8 cellular contexts compared by ENCODE assay signal in the genomic region with DNA sequence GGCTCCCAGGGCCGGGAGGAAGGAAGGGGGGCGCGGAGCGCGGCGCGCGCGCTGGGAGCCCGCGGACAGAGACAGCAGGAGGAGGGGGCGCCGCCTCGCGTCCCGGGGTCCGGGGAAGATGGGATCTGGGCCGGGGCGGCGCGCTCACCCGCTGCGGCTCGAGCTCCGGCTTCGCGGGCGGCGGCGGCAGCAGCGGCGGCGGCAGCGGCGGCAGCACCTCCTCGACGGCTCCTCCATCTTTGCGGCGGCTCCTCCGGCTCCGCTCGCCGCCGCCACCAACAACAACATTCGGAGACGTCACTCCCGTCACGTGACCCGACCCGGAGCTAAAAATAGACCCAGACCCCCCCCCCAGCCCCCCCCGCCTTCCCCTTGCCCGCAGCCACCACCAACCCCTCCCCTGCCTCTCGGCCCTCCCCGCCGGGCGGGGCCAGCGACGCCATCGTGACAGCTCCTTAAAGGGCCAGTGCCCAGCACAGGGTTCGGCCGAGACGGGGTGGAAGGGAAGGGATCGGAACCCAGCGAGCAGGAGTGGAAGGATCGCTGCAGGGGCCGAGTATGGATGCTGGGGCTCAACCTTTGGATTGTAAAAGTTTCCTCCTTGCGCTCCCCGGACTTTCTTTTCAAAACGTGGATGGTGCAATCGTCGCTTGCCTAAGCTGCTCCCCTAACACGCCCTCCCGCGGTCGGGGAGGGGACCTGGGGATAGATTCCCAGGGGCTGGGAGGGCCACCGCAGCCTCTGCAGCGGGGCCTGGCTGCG. TPM values are rescaled to one million over a fixed set of nuclear protein-coding genes. Genes with fewer than 3 reads are reported as not detected.
DNase-seq lines count a peak whose midpoint lies in the region; ATAC-seq and TF ChIP-seq lines count a peak whose summit lies in the region.

Gene HDAC5, minus strand, starts transcription at position 286 of the 762 bp plus-strand sequence. CDS start 6,126 bp downstream, outside the sequence.

- peaks cover 26% of the 10 kb centered on the region for H3K4me1 Mint-ChIP-seq in CD14-positive monocyte

- TF ChIP-seq CTCF in CD14-positive monocyte (IDR thresholded peaks at IDR 0.05), result peak; percentile 66
- TF ChIP-seq CTCF in left lung (IDR thresholded peaks at IDR 0.05), result peak; percentile 40 to 59

- peak within 1 kb of the TSS; percentile 88 to 94 for H3K27ac ChIP-seq in left lung

- H3K36me3 Mint-ChIP-seq in CD14-positive monocyte, result peaks cover 17 to 20% of the 10 kb centered on the region in 2 donors

- no peaks in the 10 kb centered on the region for H3K9me3 Mint-ChIP-seq in CD14-positive monocyte

- peaks cover 3 to 5% (median 3%) of the 10 kb centered on the region in 3 donors for H3K27me3 Mint-ChIP-seq in CD14-positive monocyte (ENCODE audit: low read depth in 3 of 3)

- ATAC-seq in GM19372 (IDR thresholded peaks at IDR 0.05; ENCODE audit: low read depth, unreplicated experiment), result peak; percentile 95
- ATAC-seq in HG03521 (IDR thresholded peaks at IDR 0.05; ENCODE audit: unreplicated experiment), result peak; percentile 94
- ATAC-seq in left lung, result peak; percentile 98

- peak within 1 kb of the TSS; percentile 92 to 95 for H3K4me3 Mint-ChIP-seq in CD14-positive monocyte

- intact Hi-C loops in CD14-positive monocyte (cut with micrococcal nuclease), result loop anchor here (2.0 to 10.0 kb wide), 4 partner anchors 15 to 201 kb away; partner anchors contain the start of genes G6PC3 (in 1 of the 2) and SLC25A39 (in 1 of the 2)
- intact Hi-C loops in left lung (cut with DNase I), result no loop called here

- peak; percentile 96 for DNase-seq in CD14-positive monocyte (ENCODE audit: low spot score)
- DNase-seq in NCI-H69 (lab: John Stamatoyannopoulos, UW), result peak; percentile 98
- DNase-seq in activated CD4-positive, alpha-beta T cell treated with anti-CD3 and anti-CD28 coated beads, Interleukin-2, amount 50 U/mL, for 1 hour, result peak; percentile 95
- peak; percentile 37 for DNase-seq in cortex of kidney (lab: John Stamatoyannopoulos, UW)
- peak; percentile 98 to 99 for DNase-seq in left lung
- peak; percentile 94 for DNase-seq in stimulated activated CD4-positive, alpha-beta T cell treated with anti-CD3 and anti-CD28 coated beads, Interleukin-2, amount 100 ng/mL, for 4 hours (ENCODE audit: low read depth)

- peak within 1 kb of the TSS; percentile 98 for H3K4me3 ChIP-seq in left lung

- no peaks in the 10 kb centered on the region for H3K36me3 ChIP-seq in left lung

- peaks cover 5 to 42% of the 10 kb centered on the region in 2 donors for H3K4me1 ChIP-seq in left lung

- no peaks in the 10 kb centered on the region for H3K9me3 ChIP-seq in left lung

- no peaks in the 10 kb centered on the region for H3K27me3 ChIP-seq in left lung

- peak within 1 kb of the TSS; percentile 98 to 100 (median 99) for H3K27ac Mint-ChIP-seq in CD14-positive monocyte

RNA-seq across cellular contexts. Expression of gene HDAC5, which starts in this region (rescaled TPM):
- polyA plus RNA-seq in CD14-positive monocyte, result 10 to 100 TPM; 16.1 to 24.7 TPM
- total RNA-seq in left lung, result 10 to 100 TPM; 28.0 to 43.5 TPM

Comparison
In these comparisons a context has a peak if more than half of its experiments do, and no peak if none do; other contexts are left out.
1. Peak in every context shown above with its lines: DNase-seq, ATAC-seq, H3K4me3 ChIP-seq and H3K27ac ChIP-seq.
2. DNase-seq: peak in every context shown above with its lines; median percentile 98 in left lung; 98 in NCI-H69; 96 in CD14-positive monocyte; 95 in activated CD4-positive, alpha-beta T cell treated with anti-CD3 and anti-CD28 coated beads, Interleukin-2, amount 50 U/mL, for 1 hour; 94 in stimulated activated CD4-positive, alpha-beta T cell treated with anti-CD3 and anti-CD28 coated beads, Interleukin-2, amount 100 ng/mL, for 4 hours; 37 in cortex of kidney.
3. intact Hi-C loops: an anchor here in CD14-positive monocyte (2.0 to 10.0 kb wide); none called in left lung.